ENCODE assay signal across 8 cellular contexts in genomic region chr12:92138144-92138543, GRCh38. TPM values are rescaled to one million over a fixed set of nuclear protein-coding genes. Genes with fewer than 3 reads are reported as not detected.
A peak's percentile ranks its signal among the peaks of the same experiment; 100 is the strongest.
DNase-seq lines count a peak whose midpoint lies in the region; ATAC-seq and TF ChIP-seq lines count a peak whose summit lies in the region.

No MANE protein-coding gene starts in this region.

- H3K79me2 ChIP-seq in neural cell (replicated peaks; ENCODE audit: insufficient read depth, low read length), result peaks cover 100% of the 10 kb centered on the region

- H3K9me3 Mint-ChIP-seq in dendritic cell treated with granulocyte-macrophage colony-stimulating factor and Interleukin-4, amounts not matched to agents 40 ng/mL and 50 ng/mL, for 4 days, result no peaks in the 10 kb centered on the region

- no peak overlapping the region for H3K27ac Mint-ChIP-seq in dendritic cell treated with granulocyte-macrophage colony-stimulating factor and Interleukin-4, amounts not matched to agents 40 ng/mL and 50 ng/mL, for 4 days

- H3K9me2 ChIP-seq in neural cell (ENCODE audit: insufficient read depth, low read length), result no peaks in the 10 kb centered on the region

- TF ChIP-seq CTCF in neural cell (IDR thresholded peaks at IDR 0.05; ENCODE audit: poor library complexity, severe bottlenecking), result no peak

- H3F3A ChIP-seq in neural cell (ENCODE audit: insufficient read depth, low read length, poor library complexity, severe bottlenecking), result no peaks in the 10 kb centered on the region

- peak overlapping the region; percentile 39 for H3K4me3 Mint-ChIP-seq in dendritic cell treated with granulocyte-macrophage colony-stimulating factor and Interleukin-4, amounts not matched to agents 40 ng/mL and 50 ng/mL, for 4 days

- H3K9me3 ChIP-seq in BLaER1, result no peaks in the 10 kb centered on the region; the same call in 1 of the 2 replicates
- H3K9me3 ChIP-seq in KOPT-K1 (ENCODE audit: insufficient read depth, low read length, poor library complexity, severe bottlenecking), result no peaks in the 10 kb centered on the region
- H3K9me3 ChIP-seq in neural cell (ENCODE audit: low read length), result no peaks in the 10 kb centered on the region

- peaks cover 91% of the 10 kb centered on the region for H3K4me1 ChIP-seq in BLaER1

- H3K4me1 Mint-ChIP-seq in dendritic cell treated with granulocyte-macrophage colony-stimulating factor and Interleukin-4, amounts not matched to agents 40 ng/mL and 50 ng/mL, for 4 days (ENCODE audit: low read depth), result peaks cover 70% of the 10 kb centered on the region

- H3K27me3 Mint-ChIP-seq in dendritic cell treated with granulocyte-macrophage colony-stimulating factor and Interleukin-4, amounts not matched to agents 40 ng/mL and 50 ng/mL, for 4 days, result no peaks in the 10 kb centered on the region

- H3K4me2 ChIP-seq in BLaER1 (peak overlapping the region; percentile 92), neural cell (ENCODE audit: low read length) (peak overlapping the region; percentile 91)

- H3K9ac ChIP-seq in BLaER1, result no peak overlapping the region
- H3K9ac ChIP-seq in neural cell (ENCODE audit: low read length), result no peak overlapping the region

- H3K4me3 ChIP-seq in BLaER1, result peak overlapping the region; percentile 37
- peak overlapping the region; percentile 87 for H3K4me3 ChIP-seq in neural cell (ENCODE audit: low read length)

- H4K20me1 ChIP-seq in BLaER1 (peaks cover 100% of the 10 kb centered on the region), neural cell (ENCODE audit: insufficient read depth) (peaks cover 13% of the 10 kb centered on the region)

- H3K27me3 ChIP-seq in BLaER1 (no peaks in the 10 kb centered on the region), neural cell (ENCODE audit: insufficient read depth, low read depth, low read length) (no peaks in the 10 kb centered on the region)

- no peak for TF ChIP-seq RAD21 in neural cell (conservative IDR thresholded peaks at IDR 0.05)

- H3K27ac ChIP-seq in BLaER1, result no peak overlapping the region
- H3K27ac ChIP-seq in KOPT-K1 (ENCODE audit: low read depth, low read length, poor library complexity, severe bottlenecking), result peak overlapping the region; percentile 40
- no peak overlapping the region for H3K27ac ChIP-seq in neural cell (ENCODE audit: low read length)

- no peak overlapping the region for H2AFZ ChIP-seq in neural cell (ENCODE audit: low read depth, low read length)

- peaks cover 43% of the 10 kb centered on the region for H3K36me3 ChIP-seq in BLaER1
- H3K36me3 ChIP-seq in KOPT-K1 (ENCODE audit: insufficient read depth, low read length), result peaks cover 40% of the 10 kb centered on the region
- H3K36me3 ChIP-seq in neural cell (ENCODE audit: insufficient read depth, low read length), result peaks cover 4% of the 10 kb centered on the region

- peaks cover 20% of the 10 kb centered on the region for H3K36me3 Mint-ChIP-seq in dendritic cell treated with granulocyte-macrophage colony-stimulating factor and Interleukin-4, amounts not matched to agents 40 ng/mL and 50 ng/mL, for 4 days (ENCODE audit: low read depth)

- ATAC-seq in GM18511 (IDR thresholded peaks at IDR 0.05; ENCODE audit: unreplicated experiment) (no peak), GM21825 (IDR thresholded peaks at IDR 0.05; ENCODE audit: unreplicated experiment) (no peak)

- no peak for TF ChIP-seq EP300 in neural cell (conservative IDR thresholded peaks at IDR 0.05; ENCODE audit: poor library complexity, severe bottlenecking)

- intact Hi-C loops in dendritic cell treated with granulocyte-macrophage colony-stimulating factor and Interleukin-4, amounts not matched to agents 40 ng/mL and 50 ng/mL, for 4 days (cut with micrococcal nuclease), result no loop called here

- no peak for DNase-seq in cerebellum (ENCODE audit: low spot score)
- DNase-seq in MV-4-11 (lab: John Stamatoyannopoulos, UW), result no peak

TF ChIP-seq in neural cell, 6 proteins besides CTCF, POLR2A, EP300 and RAD21:
- TF ChIP-seq MXI1 (conservative IDR thresholded peaks at IDR 0.05; ENCODE audit: poor library complexity, severe bottlenecking), result no peak
- TF ChIP-seq SMC3 (conservative IDR thresholded peaks at IDR 0.05; ENCODE audit: poor library complexity), result no peak
- no peak for TF ChIP-seq TAF1 (IDR thresholded peaks at IDR 0.05; ENCODE audit: low read depth)
- TF ChIP-seq POLR2AphosphoS5 (IDR thresholded peaks at IDR 0.05), result no peak
- TF ChIP-seq EZH2 (IDR thresholded peaks at IDR 0.05; ENCODE audit: borderline replicate concordance, insufficient read depth, low read length, poor library complexity, severe bottlenecking), result no peak
- no peak for TF ChIP-seq REST (IDR thresholded peaks at IDR 0.05; ENCODE audit: borderline replicate concordance)

RNA-seq across cellular contexts. Expression of gene BTG1, which starts 7.5 kb away (rescaled TPM):
- 12.5 and 12.9 TPM in 2 replicates for polyA plus RNA-seq in neural cell
- polyA minus RNA-seq in neural cell, result 25.8 and 30.7 TPM in 2 replicates
- total RNA-seq in cerebellum, result 47.0 TPM
